1 cellular context compared by ENCODE assay signal in the genomic region with DNA sequence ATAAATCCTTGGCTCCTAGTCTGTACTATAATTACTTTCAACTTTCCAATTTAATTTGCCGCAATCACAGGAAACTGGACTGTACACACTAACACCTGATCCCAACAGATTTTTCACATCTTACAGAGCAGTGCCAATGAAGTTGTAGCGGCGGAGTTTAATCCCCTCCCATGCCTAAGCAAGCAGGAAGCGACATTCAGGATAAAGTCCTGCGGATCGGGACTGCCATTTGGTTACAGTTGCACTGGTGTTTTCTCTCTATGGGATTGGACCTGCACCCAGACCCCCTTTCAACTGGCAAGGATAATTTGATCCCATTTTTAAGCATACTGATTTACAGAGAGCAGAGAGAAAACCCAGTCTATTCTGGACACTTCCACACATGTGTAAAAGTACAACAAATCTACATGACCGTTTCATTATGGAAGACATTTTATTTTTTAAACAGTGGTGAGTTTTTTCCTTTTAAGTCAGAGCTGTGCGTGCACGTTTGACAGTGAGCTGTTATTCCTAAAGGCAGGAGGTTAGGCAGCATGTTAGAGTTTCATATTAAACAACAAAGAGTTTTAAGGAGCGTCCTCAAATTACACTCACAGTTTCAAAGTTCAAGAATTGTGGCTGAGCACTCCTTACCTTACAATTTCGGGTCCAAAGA.
A peak's percentile ranks its signal among the peaks of the same experiment; 100 is the strongest.
TF ChIP-seq lines count a peak whose summit lies in the region.

No MANE protein-coding gene starts in this region.

TF ChIP-seq in HepG2, 621 proteins besides CTCF, POLR2A, EP300 and RAD21 (continued from another document and continues in another):
- TF ChIP-seq, protein P1, sequence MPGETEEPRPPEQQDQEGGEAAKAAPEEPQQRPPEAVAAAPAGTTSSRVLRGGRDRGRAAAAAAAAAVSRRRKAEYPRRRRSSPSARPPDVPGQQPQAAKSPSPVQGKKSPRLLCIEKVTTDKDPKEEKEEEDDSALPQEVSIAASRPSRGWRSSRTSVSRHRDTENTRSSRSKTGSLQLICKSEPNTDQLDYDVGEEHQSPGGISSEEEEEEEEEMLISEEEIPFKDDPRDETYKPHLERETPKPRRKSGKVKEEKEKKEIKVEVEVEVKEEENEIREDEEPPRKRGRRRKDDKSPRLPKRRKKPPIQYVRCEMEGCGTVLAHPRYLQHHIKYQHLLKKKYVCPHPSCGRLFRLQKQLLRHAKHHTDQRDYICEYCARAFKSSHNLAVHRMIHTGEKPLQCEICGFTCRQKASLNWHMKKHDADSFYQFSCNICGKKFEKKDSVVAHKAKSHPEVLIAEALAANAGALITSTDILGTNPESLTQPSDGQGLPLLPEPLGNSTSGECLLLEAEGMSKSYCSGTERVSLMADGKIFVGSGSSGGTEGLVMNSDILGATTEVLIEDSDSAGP (CRISPR knock-in tag; IDR thresholded peaks at IDR 0.05; ENCODE audit: borderline replicate concordance) = no peak
- TF ChIP-seq KDM3A (CRISPR knock-in tag; IDR thresholded peaks at IDR 0.05; ENCODE audit: low read depth) = no peak
- TF ChIP-seq MZF1 (CRISPR knock-in tag; IDR thresholded peaks at IDR 0.05; ENCODE audit: borderline replicate concordance) = no peak
- TF ChIP-seq, protein P2, sequence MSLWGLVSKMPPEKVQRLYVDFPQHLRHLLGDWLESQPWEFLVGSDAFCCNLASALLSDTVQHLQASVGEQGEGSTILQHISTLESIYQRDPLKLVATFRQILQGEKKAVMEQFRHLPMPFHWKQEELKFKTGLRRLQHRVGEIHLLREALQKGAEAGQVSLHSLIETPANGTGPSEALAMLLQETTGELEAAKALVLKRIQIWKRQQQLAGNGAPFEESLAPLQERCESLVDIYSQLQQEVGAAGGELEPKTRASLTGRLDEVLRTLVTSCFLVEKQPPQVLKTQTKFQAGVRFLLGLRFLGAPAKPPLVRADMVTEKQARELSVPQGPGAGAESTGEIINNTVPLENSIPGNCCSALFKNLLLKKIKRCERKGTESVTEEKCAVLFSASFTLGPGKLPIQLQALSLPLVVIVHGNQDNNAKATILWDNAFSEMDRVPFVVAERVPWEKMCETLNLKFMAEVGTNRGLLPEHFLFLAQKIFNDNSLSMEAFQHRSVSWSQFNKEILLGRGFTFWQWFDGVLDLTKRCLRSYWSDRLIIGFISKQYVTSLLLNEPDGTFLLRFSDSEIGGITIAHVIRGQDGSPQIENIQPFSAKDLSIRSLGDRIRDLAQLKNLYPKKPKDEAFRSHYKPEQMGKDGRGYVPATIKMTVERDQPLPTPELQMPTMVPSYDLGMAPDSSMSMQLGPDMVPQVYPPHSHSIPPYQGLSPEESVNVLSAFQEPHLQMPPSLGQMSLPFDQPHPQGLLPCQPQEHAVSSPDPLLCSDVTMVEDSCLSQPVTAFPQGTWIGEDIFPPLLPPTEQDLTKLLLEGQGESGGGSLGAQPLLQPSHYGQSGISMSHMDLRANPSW (CRISPR knock-in tag; IDR thresholded peaks at IDR 0.05; ENCODE audit: borderline replicate concordance) = no peak
- TF ChIP-seq PITX1 (CRISPR knock-in tag; IDR thresholded peaks at IDR 0.05) = peak; percentile 70
- TF ChIP-seq NFE2 (CRISPR knock-in tag; IDR thresholded peaks at IDR 0.05) = no peak
- TF ChIP-seq, protein P3, sequence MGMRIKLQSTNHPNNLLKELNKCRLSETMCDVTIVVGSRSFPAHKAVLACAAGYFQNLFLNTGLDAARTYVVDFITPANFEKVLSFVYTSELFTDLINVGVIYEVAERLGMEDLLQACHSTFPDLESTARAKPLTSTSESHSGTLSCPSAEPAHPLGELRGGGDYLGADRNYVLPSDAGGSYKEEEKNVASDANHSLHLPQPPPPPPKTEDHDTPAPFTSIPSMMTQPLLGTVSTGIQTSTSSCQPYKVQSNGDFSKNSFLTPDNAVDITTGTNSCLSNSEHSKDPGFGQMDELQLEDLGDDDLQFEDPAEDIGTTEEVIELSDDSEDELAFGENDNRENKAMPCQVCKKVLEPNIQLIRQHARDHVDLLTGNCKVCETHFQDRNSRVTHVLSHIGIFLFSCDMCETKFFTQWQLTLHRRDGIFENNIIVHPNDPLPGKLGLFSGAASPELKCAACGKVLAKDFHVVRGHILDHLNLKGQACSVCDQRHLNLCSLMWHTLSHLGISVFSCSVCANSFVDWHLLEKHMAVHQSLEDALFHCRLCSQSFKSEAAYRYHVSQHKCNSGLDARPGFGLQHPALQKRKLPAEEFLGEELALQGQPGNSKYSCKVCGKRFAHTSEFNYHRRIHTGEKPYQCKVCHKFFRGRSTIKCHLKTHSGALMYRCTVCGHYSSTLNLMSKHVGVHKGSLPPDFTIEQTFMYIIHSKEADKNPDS (CRISPR knock-in tag; IDR thresholded peaks at IDR 0.05) = no peak
- TF ChIP-seq, protein P4, sequence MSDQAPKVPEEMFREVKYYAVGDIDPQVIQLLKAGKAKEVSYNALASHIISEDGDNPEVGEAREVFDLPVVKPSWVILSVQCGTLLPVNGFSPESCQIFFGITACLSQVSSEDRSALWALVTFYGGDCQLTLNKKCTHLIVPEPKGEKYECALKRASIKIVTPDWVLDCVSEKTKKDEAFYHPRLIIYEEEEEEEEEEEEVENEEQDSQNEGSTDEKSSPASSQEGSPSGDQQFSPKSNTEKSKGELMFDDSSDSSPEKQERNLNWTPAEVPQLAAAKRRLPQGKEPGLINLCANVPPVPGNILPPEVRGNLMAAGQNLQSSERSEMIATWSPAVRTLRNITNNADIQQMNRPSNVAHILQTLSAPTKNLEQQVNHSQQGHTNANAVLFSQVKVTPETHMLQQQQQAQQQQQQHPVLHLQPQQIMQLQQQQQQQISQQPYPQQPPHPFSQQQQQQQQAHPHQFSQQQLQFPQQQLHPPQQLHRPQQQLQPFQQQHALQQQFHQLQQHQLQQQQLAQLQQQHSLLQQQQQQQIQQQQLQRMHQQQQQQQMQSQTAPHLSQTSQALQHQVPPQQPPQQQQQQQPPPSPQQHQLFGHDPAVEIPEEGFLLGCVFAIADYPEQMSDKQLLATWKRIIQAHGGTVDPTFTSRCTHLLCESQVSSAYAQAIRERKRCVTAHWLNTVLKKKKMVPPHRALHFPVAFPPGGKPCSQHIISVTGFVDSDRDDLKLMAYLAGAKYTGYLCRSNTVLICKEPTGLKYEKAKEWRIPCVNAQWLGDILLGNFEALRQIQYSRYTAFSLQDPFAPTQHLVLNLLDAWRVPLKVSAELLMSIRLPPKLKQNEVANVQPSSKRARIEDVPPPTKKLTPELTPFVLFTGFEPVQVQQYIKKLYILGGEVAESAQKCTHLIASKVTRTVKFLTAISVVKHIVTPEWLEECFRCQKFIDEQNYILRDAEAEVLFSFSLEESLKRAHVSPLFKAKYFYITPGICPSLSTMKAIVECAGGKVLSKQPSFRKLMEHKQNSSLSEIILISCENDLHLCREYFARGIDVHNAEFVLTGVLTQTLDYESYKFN (CRISPR knock-in tag; conservative IDR thresholded peaks at IDR 0.05) = peak; percentile 24; the same call in 1 of the 2 replicates
- TF ChIP-seq, protein P5, sequence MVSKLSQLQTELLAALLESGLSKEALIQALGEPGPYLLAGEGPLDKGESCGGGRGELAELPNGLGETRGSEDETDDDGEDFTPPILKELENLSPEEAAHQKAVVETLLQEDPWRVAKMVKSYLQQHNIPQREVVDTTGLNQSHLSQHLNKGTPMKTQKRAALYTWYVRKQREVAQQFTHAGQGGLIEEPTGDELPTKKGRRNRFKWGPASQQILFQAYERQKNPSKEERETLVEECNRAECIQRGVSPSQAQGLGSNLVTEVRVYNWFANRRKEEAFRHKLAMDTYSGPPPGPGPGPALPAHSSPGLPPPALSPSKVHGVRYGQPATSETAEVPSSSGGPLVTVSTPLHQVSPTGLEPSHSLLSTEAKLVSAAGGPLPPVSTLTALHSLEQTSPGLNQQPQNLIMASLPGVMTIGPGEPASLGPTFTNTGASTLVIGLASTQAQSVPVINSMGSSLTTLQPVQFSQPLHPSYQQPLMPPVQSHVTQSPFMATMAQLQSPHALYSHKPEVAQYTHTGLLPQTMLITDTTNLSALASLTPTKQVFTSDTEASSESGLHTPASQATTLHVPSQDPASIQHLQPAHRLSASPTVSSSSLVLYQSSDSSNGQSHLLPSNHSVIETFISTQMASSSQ (IDR thresholded peaks at IDR 0.05; ENCODE audit: low read depth) = no peak
- TF ChIP-seq, protein P5 (CRISPR knock-in tag; IDR thresholded peaks at IDR 0.05; ENCODE audit: borderline replicate concordance) = no peak; the same call in 1 of the 2 replicates
- TF ChIP-seq HMG20A (CRISPR knock-in tag; IDR thresholded peaks at IDR 0.05; ENCODE audit: borderline replicate concordance) = no peak
- TF ChIP-seq ZNF333 (CRISPR knock-in tag; IDR thresholded peaks at IDR 0.05; ENCODE audit: borderline replicate concordance) = no peak
- TF ChIP-seq, protein P6, sequence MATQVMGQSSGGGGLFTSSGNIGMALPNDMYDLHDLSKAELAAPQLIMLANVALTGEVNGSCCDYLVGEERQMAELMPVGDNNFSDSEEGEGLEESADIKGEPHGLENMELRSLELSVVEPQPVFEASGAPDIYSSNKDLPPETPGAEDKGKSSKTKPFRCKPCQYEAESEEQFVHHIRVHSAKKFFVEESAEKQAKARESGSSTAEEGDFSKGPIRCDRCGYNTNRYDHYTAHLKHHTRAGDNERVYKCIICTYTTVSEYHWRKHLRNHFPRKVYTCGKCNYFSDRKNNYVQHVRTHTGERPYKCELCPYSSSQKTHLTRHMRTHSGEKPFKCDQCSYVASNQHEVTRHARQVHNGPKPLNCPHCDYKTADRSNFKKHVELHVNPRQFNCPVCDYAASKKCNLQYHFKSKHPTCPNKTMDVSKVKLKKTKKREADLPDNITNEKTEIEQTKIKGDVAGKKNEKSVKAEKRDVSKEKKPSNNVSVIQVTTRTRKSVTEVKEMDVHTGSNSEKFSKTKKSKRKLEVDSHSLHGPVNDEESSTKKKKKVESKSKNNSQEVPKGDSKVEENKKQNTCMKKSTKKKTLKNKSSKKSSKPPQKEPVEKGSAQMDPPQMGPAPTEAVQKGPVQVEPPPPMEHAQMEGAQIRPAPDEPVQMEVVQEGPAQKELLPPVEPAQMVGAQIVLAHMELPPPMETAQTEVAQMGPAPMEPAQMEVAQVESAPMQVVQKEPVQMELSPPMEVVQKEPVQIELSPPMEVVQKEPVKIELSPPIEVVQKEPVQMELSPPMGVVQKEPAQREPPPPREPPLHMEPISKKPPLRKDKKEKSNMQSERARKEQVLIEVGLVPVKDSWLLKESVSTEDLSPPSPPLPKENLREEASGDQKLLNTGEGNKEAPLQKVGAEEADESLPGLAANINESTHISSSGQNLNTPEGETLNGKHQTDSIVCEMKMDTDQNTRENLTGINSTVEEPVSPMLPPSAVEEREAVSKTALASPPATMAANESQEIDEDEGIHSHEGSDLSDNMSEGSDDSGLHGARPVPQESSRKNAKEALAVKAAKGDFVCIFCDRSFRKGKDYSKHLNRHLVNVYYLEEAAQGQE (IDR thresholded peaks at IDR 0.05; ENCODE audit: borderline replicate concordance in 1 of 2, low read depth in 1 of 2, low read length in 2 of 2) = no peak
- TF ChIP-seq, protein P7, sequence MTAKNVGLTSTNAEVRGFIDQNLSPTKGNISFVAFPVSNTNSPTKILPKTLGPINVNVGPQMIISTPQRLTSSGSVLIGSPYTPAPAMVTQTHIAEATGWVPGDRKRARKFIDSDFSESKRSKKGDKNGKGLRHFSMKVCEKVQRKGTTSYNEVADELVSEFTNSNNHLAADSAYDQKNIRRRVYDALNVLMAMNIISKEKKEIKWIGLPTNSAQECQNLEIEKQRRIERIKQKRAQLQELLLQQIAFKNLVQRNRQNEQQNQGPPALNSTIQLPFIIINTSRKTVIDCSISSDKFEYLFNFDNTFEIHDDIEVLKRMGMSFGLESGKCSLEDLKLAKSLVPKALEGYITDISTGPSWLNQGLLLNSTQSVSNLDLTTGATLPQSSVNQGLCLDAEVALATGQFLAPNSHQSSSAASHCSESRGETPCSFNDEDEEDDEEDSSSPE (CRISPR knock-in tag; IDR thresholded peaks at IDR 0.05) = no peak
- TF ChIP-seq, protein P8, sequence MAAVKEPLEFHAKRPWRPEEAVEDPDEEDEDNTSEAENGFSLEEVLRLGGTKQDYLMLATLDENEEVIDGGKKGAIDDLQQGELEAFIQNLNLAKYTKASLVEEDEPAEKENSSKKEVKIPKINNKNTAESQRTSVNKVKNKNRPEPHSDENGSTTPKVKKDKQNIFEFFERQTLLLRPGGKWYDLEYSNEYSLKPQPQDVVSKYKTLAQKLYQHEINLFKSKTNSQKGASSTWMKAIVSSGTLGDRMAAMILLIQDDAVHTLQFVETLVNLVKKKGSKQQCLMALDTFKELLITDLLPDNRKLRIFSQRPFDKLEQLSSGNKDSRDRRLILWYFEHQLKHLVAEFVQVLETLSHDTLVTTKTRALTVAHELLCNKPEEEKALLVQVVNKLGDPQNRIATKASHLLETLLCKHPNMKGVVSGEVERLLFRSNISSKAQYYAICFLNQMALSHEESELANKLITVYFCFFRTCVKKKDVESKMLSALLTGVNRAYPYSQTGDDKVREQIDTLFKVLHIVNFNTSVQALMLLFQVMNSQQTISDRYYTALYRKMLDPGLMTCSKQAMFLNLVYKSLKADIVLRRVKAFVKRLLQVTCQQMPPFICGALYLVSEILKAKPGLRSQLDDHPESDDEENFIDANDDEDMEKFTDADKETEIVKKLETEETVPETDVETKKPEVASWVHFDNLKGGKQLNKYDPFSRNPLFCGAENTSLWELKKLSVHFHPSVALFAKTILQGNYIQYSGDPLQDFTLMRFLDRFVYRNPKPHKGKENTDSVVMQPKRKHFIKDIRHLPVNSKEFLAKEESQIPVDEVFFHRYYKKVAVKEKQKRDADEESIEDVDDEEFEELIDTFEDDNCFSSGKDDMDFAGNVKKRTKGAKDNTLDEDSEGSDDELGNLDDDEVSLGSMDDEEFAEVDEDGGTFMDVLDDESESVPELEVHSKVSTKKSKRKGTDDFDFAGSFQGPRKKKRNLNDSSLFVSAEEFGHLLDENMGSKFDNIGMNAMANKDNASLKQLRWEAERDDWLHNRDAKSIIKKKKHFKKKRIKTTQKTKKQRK (IDR thresholded peaks at IDR 0.05; ENCODE audit: low read length) = no peak
- 0 out of 2 replicates have a peak, but pooled peaks have one; percentile 8 for TF ChIP-seq ATF1 (CRISPR knock-in tag; IDR thresholded peaks at IDR 0.05)
- no peak for TF ChIP-seq ZNF674 (CRISPR knock-in tag; IDR thresholded peaks at IDR 0.05; ENCODE audit: low read depth)
- TF ChIP-seq ZSCAN25 (CRISPR knock-in tag; IDR thresholded peaks at IDR 0.05) = no peak
- TF ChIP-seq HDAC6 (IDR thresholded peaks at IDR 0.05; ENCODE audit: low read depth, low read length) = no peak
- TF ChIP-seq, protein P9, sequence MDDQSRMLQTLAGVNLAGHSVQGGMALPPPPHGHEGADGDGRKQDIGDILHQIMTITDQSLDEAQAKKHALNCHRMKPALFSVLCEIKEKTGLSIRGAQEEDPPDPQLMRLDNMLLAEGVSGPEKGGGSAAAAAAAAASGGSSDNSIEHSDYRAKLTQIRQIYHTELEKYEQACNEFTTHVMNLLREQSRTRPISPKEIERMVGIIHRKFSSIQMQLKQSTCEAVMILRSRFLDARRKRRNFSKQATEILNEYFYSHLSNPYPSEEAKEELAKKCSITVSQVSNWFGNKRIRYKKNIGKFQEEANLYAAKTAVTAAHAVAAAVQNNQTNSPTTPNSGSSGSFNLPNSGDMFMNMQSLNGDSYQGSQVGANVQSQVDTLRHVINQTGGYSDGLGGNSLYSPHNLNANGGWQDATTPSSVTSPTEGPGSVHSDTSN (CRISPR knock-in tag; IDR thresholded peaks at IDR 0.05; ENCODE audit: borderline replicate concordance) = no peak
- no peak for TF ChIP-seq ZNF768 (CRISPR knock-in tag; IDR thresholded peaks at IDR 0.05)
- TF ChIP-seq RBFOX2 (IDR thresholded peaks at IDR 0.05; ENCODE audit: low read depth, low read length) = peak; percentile 62
- TF ChIP-seq KLF9 (CRISPR knock-in tag; IDR thresholded peaks at IDR 0.05; ENCODE audit: low read depth) = no peak
